26 cellular contexts compared by ENCODE assay signal in genomic region chr6:27492776-27493175, GRCh38.
"Had no signal": no experiment of that assay in that cellular context is flagged by ENCODE, and none has a peak within 500 bp of the region (broad histone marks: within the 10 kb centered on the region; RNA-seq: fewer than 3 reads in every experiment).

No MANE protein-coding gene starts in this region.

- H3K4me3 Mint-ChIP-seq: activated CD4-positive, alpha-beta memory T cell treated with anti-CD3 and anti-CD28 coated beads for 36 hours; activated CD4-positive, alpha-beta T cell treated with anti-CD3 and anti-CD28 coated beads, Interleukin-2, amount 10 ng/mL, durations not matched to agents 7 days and 5 days; activated naive CD8-positive, alpha-beta T cell treated with anti-CD3 and anti-CD28 coated beads, Interleukin-2, amount 50 U/mL, for 24 hours; activated T-cell treated with anti-CD3 and anti-CD28 coated beads, Interleukin-2, amount 50 U/mL, for 4 hours; central memory CD8-positive, alpha-beta T cell had no signal

- DNase-seq: activated CD4-positive, alpha-beta memory T cell treated with anti-CD3 and anti-CD28 coated beads for 36 hours; activated CD4-positive, alpha-beta T cell treated with anti-CD3 and anti-CD28 coated beads, Interleukin-2, amount 10 ng/mL, durations not matched to agents 7 days and 5 days; activated CD4-positive, CD25-positive, alpha-beta regulatory T cell; activated CD8-positive, alpha-beta memory T cell treated with anti-CD3 and anti-CD28 coated beads for 24 hours; activated effector memory CD4-positive, alpha-beta T cell treated with anti-CD3 and anti-CD28 coated beads, Interleukin-2, amount 50 U/mL, for 16 hours; activated naive CD4-positive, alpha-beta T cell treated with Interleukin-2 at 50 U/mL for 16 hours; activated naive CD8-positive, alpha-beta T cell treated with anti-CD3 and anti-CD28 coated beads, Interleukin-2, amount 50 U/mL, for 24 hours; activated T-cell treated with anti-CD3 and anti-CD28 coated beads, Interleukin-2, amount 50 U/mL, for 4 hours; amniotic stem cell; body of pancreas; KG1; NCI-H1105; NCI-H1436; NCI-H1694 treated with DMSO at 0.1 percent for 48 hours; NCI-H2029 treated with DMSO at 0.1 percent for 48 hours; NCI-H446 treated with DMSO at 0.1 percent for 48 hours; NCI-H524 treated with DMSO at 0.1 percent for 48 hours; NCI-H82; NK-92 treated with Interleukin-12 subunit alpha and Interleukin-12 subunit beta, amount 100 ng/mL, for 24 hours; OCI-M1; RPMI8226; T-helper 1 cell had no signal

- H3K27ac Mint-ChIP-seq: activated CD4-positive, alpha-beta memory T cell treated with anti-CD3 and anti-CD28 coated beads for 36 hours; activated CD4-positive, alpha-beta T cell treated with anti-CD3 and anti-CD28 coated beads, Interleukin-2, amount 10 ng/mL, durations not matched to agents 7 days and 5 days; activated naive CD4-positive, alpha-beta T cell treated with anti-CD3 and anti-CD28 coated beads, Interleukin-2, amount 50 U/mL, for 72 hours; activated naive CD8-positive, alpha-beta T cell treated with anti-CD3 and anti-CD28 coated beads, Interleukin-2, amount 50 U/mL, for 24 hours had no signal

- H3K9me3 Mint-ChIP-seq: activated naive CD4-positive, alpha-beta T cell treated with anti-CD3 and anti-CD28 coated beads, Interleukin-2, amount 50 U/mL, for 72 hours; activated T-cell treated with anti-CD3 and anti-CD28 coated beads, Interleukin-2, amount 50 U/mL, for 4 hours; central memory CD8-positive, alpha-beta T cell had no signal

- ATAC-seq: activated naive CD4-positive, alpha-beta T cell treated with anti-CD3 and anti-CD28 coated beads, Interleukin-2, amount 50 U/mL, for 72 hours; activated naive CD8-positive, alpha-beta T cell treated with anti-CD3 and anti-CD28 coated beads, Interleukin-2, amount 50 U/mL, for 24 hours; activated T-cell treated with anti-CD3 and anti-CD28 coated beads, Interleukin-2, amount 50 U/mL, for 4 hours; body of pancreas; Panc1; Right ventricle myocardium inferior had no signal
